In genomic region chr16:69105501-69106361, GRCh38 we compare ENCODE assay signal across 8 cellular contexts. TPM values are rescaled to one million over a fixed set of nuclear protein-coding genes. Genes with fewer than 3 reads are reported as not detected.
DNase-seq lines count a peak whose midpoint lies in the region; ATAC-seq, FAIRE-seq and TF ChIP-seq lines count a peak whose summit lies in the region.

A gene with protein sequence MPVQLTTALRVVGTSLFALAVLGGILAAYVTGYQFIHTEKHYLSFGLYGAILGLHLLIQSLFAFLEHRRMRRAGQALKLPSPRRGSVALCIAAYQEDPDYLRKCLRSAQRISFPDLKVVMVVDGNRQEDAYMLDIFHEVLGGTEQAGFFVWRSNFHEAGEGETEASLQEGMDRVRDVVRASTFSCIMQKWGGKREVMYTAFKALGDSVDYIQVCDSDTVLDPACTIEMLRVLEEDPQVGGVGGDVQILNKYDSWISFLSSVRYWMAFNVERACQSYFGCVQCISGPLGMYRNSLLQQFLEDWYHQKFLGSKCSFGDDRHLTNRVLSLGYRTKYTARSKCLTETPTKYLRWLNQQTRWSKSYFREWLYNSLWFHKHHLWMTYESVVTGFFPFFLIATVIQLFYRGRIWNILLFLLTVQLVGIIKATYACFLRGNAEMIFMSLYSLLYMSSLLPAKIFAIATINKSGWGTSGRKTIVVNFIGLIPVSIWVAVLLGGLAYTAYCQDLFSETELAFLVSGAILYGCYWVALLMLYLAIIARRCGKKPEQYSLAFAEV (plus strand): TSS chr16:69105653. CDS start chr16:69109396, 3,743 bp downstream.

- DNase-seq in NCI-H1417 (lab: John Stamatoyannopoulos, UW) (peak; percentile 54 to 72 (median 66)), NCI-H1417 treated with DMSO at 0.1 percent for 48 hours (lab: John Stamatoyannopoulos, UW) (no peak), SJSA1 (ENCODE audit: low read depth in 1 of 2, low spot score in 2 of 2) (peak; percentile 63 to 71), cardiac fibroblast (ENCODE audit: low read depth in 2 of 2) (peak; percentile 67 to 74)

- 0 out of 2 replicates have a peak, but pooled peaks cover 2% of the 10 kb centered on the region for H3K27me3 ChIP-seq in HUES48 (ENCODE audit: control insufficient read depth, insufficient read depth, low read length)
- H3K27me3 ChIP-seq in SJSA1 (replicated peaks), result no peaks in the 10 kb centered on the region
- peaks cover 3 to 17% (median 4%) of the 10 kb centered on the region in 3 donors for H3K27me3 ChIP-seq in skeletal muscle tissue (ENCODE audit: control insufficient read depth in 3 of 3, insufficient read depth in 3 of 3, low read length in 3 of 3)

- peak; percentile 71 for FAIRE-seq in islet of Langerhans (lab: Jason Lieb, UNC)

- no peaks in the 10 kb centered on the region for H3K9me3 ChIP-seq in HUES48 (ENCODE audit: control insufficient read depth, insufficient read depth, low read length)
- no peaks in the 10 kb centered on the region for H3K9me3 ChIP-seq in SJSA1 (replicated peaks)
- no peaks in the 10 kb centered on the region for H3K9me3 ChIP-seq in skeletal muscle tissue (ENCODE audit: control insufficient read depth in 3 of 3, low read length in 3 of 3)

- no peak for ATAC-seq in GM19324 (IDR thresholded peaks at IDR 0.05; ENCODE audit: low FRiP score, unreplicated experiment)

- peak within 1 kb of the TSS; percentile 57; the same call in 1 of the 2 replicates for H3K9ac ChIP-seq in HUES48 (ENCODE audit: low read depth, low read length)
- peak within 1 kb of the TSS in 2 of 3 donors; percentile 40 to 76 for H3K9ac ChIP-seq in skeletal muscle tissue (ENCODE audit: low read depth in 1 of 3, low read length in 3 of 3)

- H3K4me3 ChIP-seq in HUES48 (ENCODE audit: low read depth, low read length), result peak within 1 kb of the TSS; percentile 89
- H3K4me3 ChIP-seq in SJSA1, result peak within 1 kb of the TSS; percentile 57
- H3K4me3 ChIP-seq in cardiac fibroblast (replicated peaks in 1 of 2; ENCODE audit: low read depth in 2 of 2, low read length in 2 of 2), result peak within 1 kb of the TSS; percentile 51 to 59
- peak within 1 kb of the TSS; percentile 69 to 74 (median 70) for H3K4me3 ChIP-seq in skeletal muscle tissue (ENCODE audit: low read length in 3 of 3)

- H3K27ac ChIP-seq in HUES48 (ENCODE audit: low read depth, low read length) (peak within 1 kb of the TSS; percentile 86), SJSA1 (no peak within 1 kb of the TSS), skeletal muscle tissue (ENCODE audit: low read depth, low read length) (no peak within 1 kb of the TSS)

- TF ChIP-seq CTCF in cardiac fibroblast (IDR thresholded peaks at IDR 0.05; ENCODE audit: low read depth, low read length), result peak; percentile 23

- H3K4me1 ChIP-seq in HUES48 (ENCODE audit: control insufficient read depth, insufficient read depth, low read length) (peaks cover 32% of the 10 kb centered on the region), SJSA1 (replicated peaks) (peaks cover 13% of the 10 kb centered on the region), skeletal muscle tissue (ENCODE audit: control insufficient read depth in 3 of 3, insufficient read depth in 3 of 3, low read length in 3 of 3) (peaks cover 25 to 34% (median 25%) of the 10 kb centered on the region in 3 donors)

- H3K36me3 ChIP-seq in HUES48 (ENCODE audit: control insufficient read depth, insufficient read depth, low read length) (peaks cover 18% of the 10 kb centered on the region), SJSA1 (peaks cover 11% of the 10 kb centered on the region; the same call in 1 of the 2 replicates), skeletal muscle tissue (ENCODE audit: control insufficient read depth in 3 of 3, insufficient read depth in 3 of 3, low read length in 3 of 3) (peaks cover 5 to 15% (median 13%) of the 10 kb centered on the region in 3 donors)

RNA-seq across cellular contexts. Expression of the gene that starts here (rescaled TPM):
- 0.58 and 1.4 TPM in 2 replicates for total RNA-seq in SJSA1 (2014; rRNA removed; shearing (Covaris generic))
- under 0.01 TPM for total RNA-seq in skeletal muscle tissue
